In genomic region chr21:45747802-45748445, GRCh38 we compare ENCODE assay signal across 11 cellular contexts.
DNase-seq lines count a peak whose midpoint lies in the region; ATAC-seq and TF ChIP-seq lines count a peak whose summit lies in the region.
"Had no signal": no experiment of that assay in that cellular context is flagged by ENCODE, and none has a peak within 500 bp of the region (broad histone marks: within the 10 kb centered on the region; RNA-seq: fewer than 3 reads in every experiment).

No MANE protein-coding gene starts in this region.

- no peaks in the 10 kb centered on the region for H3K27me3 ChIP-seq in A673 (replicated peaks; ENCODE audit: insufficient read depth, low read depth, low read length, poor library complexity)
- H3K27me3 ChIP-seq in NT2/D1 (ENCODE audit: insufficient read depth, insufficient read length): no peaks in the 10 kb centered on the region
- H3K27me3 ChIP-seq: cardiac muscle cell had no signal

- POLR2A ChIA-PET in A673 (lab: Charles Lee; ENCODE audit: low non-redundant PET): no interaction called here

- H3K36me3 ChIP-seq in A673 (ENCODE audit: insufficient read depth, low read length, poor library complexity, severe bottlenecking) (no peaks in the 10 kb centered on the region), NT2/D1 (ENCODE audit: insufficient read depth, insufficient read length, low read length) (peaks cover 12% of the 10 kb centered on the region)
- H3K36me3 ChIP-seq: cardiac muscle cell had no signal

- peaks cover 31% of the 10 kb centered on the region for H3K4me1 ChIP-seq in A673 (ENCODE audit: insufficient read depth, low read length, poor library complexity, severe bottlenecking)
- H3K4me1 ChIP-seq in NT2/D1 (ENCODE audit: insufficient read depth, insufficient read length): peaks cover 8% of the 10 kb centered on the region

- DNase-seq in A673 (ENCODE audit: low spot score) (peak; percentile 85), HCEC 1CT (peak; percentile 41), NT2/D1 (ENCODE audit: low read depth, low spot score) (no peak), fibroblast of gingiva (ENCODE audit: low read depth) (peak; percentile 78), NCI-H146 (lab: John Stamatoyannopoulos, UW) (no peak)
- no peak for DNase-seq in activated T-cell treated with anti-CD3 and anti-CD28 coated beads, Interleukin-2, amount 50 U/mL, for 24 hours
- no peak for DNase-seq in central memory CD4-positive, alpha-beta T cell
- DNase-seq: stimulated activated CD8-positive, alpha-beta memory T cell treated with anti-CD3 and anti-CD28 coated beads, Interleukin-4, amount 100 ng/mL, for 48 hours had no signal

- peaks cover 3% of the 10 kb centered on the region for H3K9me3 Mint-ChIP-seq in activated T-cell treated with anti-CD3 and anti-CD28 coated beads, Interleukin-2, amount 50 U/mL, for 24 hours
- H3K9me3 Mint-ChIP-seq: T-helper 2 cell treated with Interferon-gamma antibody and Interleukin-4, amounts not matched to agents 5 μg/mL and 100 μg/mL, for 36 hours had no signal

- H3K27ac Mint-ChIP-seq in activated T-cell treated with anti-CD3 and anti-CD28 coated beads, Interleukin-2, amount 50 U/mL, for 24 hours: no peak overlapping the region
- H3K27ac Mint-ChIP-seq: T-helper 2 cell treated with Interferon-gamma antibody and Interleukin-4, amounts not matched to agents 5 μg/mL and 100 μg/mL, for 36 hours had no signal

- H3K27me3 Mint-ChIP-seq in activated T-cell treated with anti-CD3 and anti-CD28 coated beads, Interleukin-2, amount 50 U/mL, for 24 hours: no peaks in the 10 kb centered on the region

- H3K4me1 Mint-ChIP-seq in activated T-cell treated with anti-CD3 and anti-CD28 coated beads, Interleukin-2, amount 50 U/mL, for 24 hours (ENCODE audit: low read depth): peaks cover 13% of the 10 kb centered on the region

- peak overlapping the region; percentile 2 for H3K9ac ChIP-seq in NT2/D1 (ENCODE audit: insufficient read length, low read depth)

- no peak overlapping the region for H3K4me3 Mint-ChIP-seq in activated T-cell treated with anti-CD3 and anti-CD28 coated beads, Interleukin-2, amount 50 U/mL, for 24 hours
- H3K4me3 Mint-ChIP-seq: T-helper 2 cell treated with Interferon-gamma antibody and Interleukin-4, amounts not matched to agents 5 μg/mL and 100 μg/mL, for 36 hours had no signal

- H3K9me3 ChIP-seq in A673 (ENCODE audit: low read depth, low read length, poor library complexity, severe bottlenecking): no peaks in the 10 kb centered on the region
- H3K9me3 ChIP-seq in NT2/D1 (ENCODE audit: insufficient read depth, low read length): peaks cover 5% of the 10 kb centered on the region; the same call in 1 of the 2 replicates

- peaks cover 8% of the 10 kb centered on the region for H3K36me3 Mint-ChIP-seq in activated T-cell treated with anti-CD3 and anti-CD28 coated beads, Interleukin-2, amount 50 U/mL, for 24 hours (ENCODE audit: low read depth)

- ATAC-seq in GM21360 (IDR thresholded peaks at IDR 0.05; ENCODE audit: unreplicated experiment): no peak

- H3K27ac ChIP-seq in A673 (ENCODE audit: low read depth, low read length, poor library complexity, severe bottlenecking): peak overlapping the region; percentile 73
- H3K27ac ChIP-seq: cardiac muscle cell had no signal

- intact Hi-C loops in A673 (cut with micrococcal nuclease; ENCODE audit: unreplicated experiment): no loop called here

- H3K4me3 ChIP-seq in A673 (ENCODE audit: low read depth, low read length, poor library complexity, severe bottlenecking): no peak overlapping the region
- no peak overlapping the region for H3K4me3 ChIP-seq in NT2/D1 (ENCODE audit: insufficient read length, low read depth)
- H3K4me3 ChIP-seq: cardiac muscle cell had no signal

- 0 out of 2 replicates have a peak, but pooled peaks have one; percentile 15 for TF ChIP-seq CTCF in A673 (conservative IDR thresholded peaks at IDR 0.05; ENCODE audit: low read depth, low read length)

- BruUV-seq in A673 (replicated peaks; lab: Mats Ljungman, UMichigan): TSS peak; percentile 40

- CTCF ChIA-PET in A673 (lab: Charles Lee): no interaction called here

Comparison
In these comparisons a context has a peak if more than half of its experiments do, and no peak if none do; other contexts are left out.
1. DNase-seq: peak in A673 (single experiment), HCEC 1CT (single experiment) and fibroblast of gingiva (single experiment); none in NT2/D1 (single experiment), activated T-cell treated with anti-CD3 and anti-CD28 coated beads, Interleukin-2, amount 50 U/mL, for 24 hours (single experiment), central memory CD4-positive, alpha-beta T cell (single experiment) and NCI-H146 (single experiment).